Comparison of ENCODE assay signal across 18 cellular contexts in genomic region chr7:42662862-42663261, GRCh38.
DNase-seq lines count a peak whose midpoint lies in the region; TF ChIP-seq lines count a peak whose summit lies in the region.
"Had no signal": no experiment of that assay in that cellular context is flagged by ENCODE, and none has a peak within 500 bp of the region (broad histone marks: within the 10 kb centered on the region; RNA-seq: fewer than 3 reads in every experiment).

No MANE protein-coding gene starts in this region.

- BruUV-seq in mammary epithelial cell (replicated peaks; lab: Mats Ljungman, UMichigan), result no TSS peak
- no TSS peak for BruUV-seq in MCF 10A (replicated peaks; lab: Mats Ljungman, UMichigan)

- H3K27ac ChIP-seq in mammary epithelial cell (ENCODE audit: insufficient read depth, low read depth, low read length) (no peak overlapping the region), osteoblast (ENCODE audit: low read depth, low read length) (no peak overlapping the region), transverse colon (no peak overlapping the region)
- H3K27ac ChIP-seq: BLaER1, HL-60 had no signal

- no peak overlapping the region for H3K4me2 ChIP-seq in mammary epithelial cell (ENCODE audit: insufficient read depth, low read depth, low read length)
- no peak overlapping the region for H3K4me2 ChIP-seq in osteoblast (ENCODE audit: insufficient read depth, low read length)
- H3K4me2 ChIP-seq: BLaER1 had no signal

- H3K9ac ChIP-seq in mammary epithelial cell (ENCODE audit: insufficient read depth, low read length), result no peak overlapping the region
- H3K9ac ChIP-seq: BLaER1 had no signal

- no peak for TF ChIP-seq EP300 in transverse colon (IDR thresholded peaks at IDR 0.05; ENCODE audit: low read depth)

- H3K4me3 ChIP-seq in mammary epithelial cell (replicated peaks in 1 of 3; ENCODE audit: insufficient read depth in 1 of 3, low read depth in 2 of 3, low read length in 3 of 3), result no peak overlapping the region
- no peak overlapping the region for H3K4me3 ChIP-seq in osteoblast (ENCODE audit: insufficient read depth, low read length)
- no peak overlapping the region for H3K4me3 ChIP-seq in transverse colon
- H3K4me3 ChIP-seq: BLaER1 had no signal

- in situ Hi-C loops in mammary epithelial cell (cut with MboI; ENCODE audit: low sequenced_read_pairs in 2 of 2), result no loop called here
- in situ Hi-C loops in transverse colon (cut with MboI; ENCODE audit: low pct_ligation_motif_present in 1 of 4, low pct_unique_long_range_greater_than_20kb in 1 of 4, low sequenced_read_pairs in 3 of 4), result no loop called here

- intact Hi-C loops in mammary epithelial cell (cut with micrococcal nuclease), result no loop called here
- intact Hi-C loops in MCF 10A (cut with micrococcal nuclease), result no loop called here
- intact Hi-C loops in transverse colon (cut with DNase I; ENCODE audit: low total_unique reads), result no loop called here

- H3K27me3 ChIP-seq in mammary epithelial cell (ENCODE audit: insufficient read depth, low read length) (no peaks in the 10 kb centered on the region), osteoblast (ENCODE audit: insufficient read depth, low read length) (no peaks in the 10 kb centered on the region), transverse colon (no peaks in the 10 kb centered on the region)
- H3K27me3 ChIP-seq: BLaER1 had no signal

- H3K4me3 Mint-ChIP-seq in MCF 10A (ENCODE audit: unreplicated experiment), result no peak overlapping the region
- H3K4me3 Mint-ChIP-seq: CD14-positive monocyte; CD4-positive, alpha-beta memory T cell; HFFc6 had no signal

- H2AFZ ChIP-seq in mammary epithelial cell (ENCODE audit: low read depth, low read length) (peak overlapping the region; percentile 36), osteoblast (ENCODE audit: low read length) (peak overlapping the region; percentile 14)

- peaks cover 20% of the 10 kb centered on the region for H3K9me3 Mint-ChIP-seq in MCF 10A (ENCODE audit: unreplicated experiment)

- CTCF ChIA-PET in mammary epithelial cell (lab: Charles Lee; ENCODE audit: low non-redundant PET) (no interaction called here), MCF 10A (lab: Yijun Ruan, JAX) (interaction anchor here (1.0 kb wide), 1 partner anchor 9 kb away, joined by 3 read pairs; no protein-coding TSS in a partner anchor)

- TF ChIP-seq CTCF in mammary epithelial cell (conservative IDR thresholded peaks at IDR 0.05 in 1 of 2, IDR thresholded peaks at IDR 0.05 in 1 of 2; ENCODE audit: extremely low read depth in 1 of 2, insufficient read depth in 1 of 2, low read depth in 1 of 2, low read length in 2 of 2) (no peak), MCF 10A (IDR thresholded peaks at IDR 0.05; ENCODE audit: unreplicated experiment) (no peak), osteoblast (IDR thresholded peaks at IDR 0.05; ENCODE audit: extremely low read depth, low read depth, low read length) (no peak), transverse colon (IDR thresholded peaks at IDR 0.05) (no peak)

- H3K79me2 ChIP-seq in mammary epithelial cell (ENCODE audit: insufficient read depth, low read length) (no peaks in the 10 kb centered on the region), osteoblast (ENCODE audit: insufficient read depth, low read length) (no peaks in the 10 kb centered on the region)

- no peaks in the 10 kb centered on the region for H4K20me1 ChIP-seq in mammary epithelial cell (ENCODE audit: insufficient read depth, low read length)
- no peaks in the 10 kb centered on the region for H4K20me1 ChIP-seq in osteoblast (ENCODE audit: insufficient read depth, low read length)
- H4K20me1 ChIP-seq: BLaER1 had no signal

- H3K4me1 Mint-ChIP-seq in MCF 10A (ENCODE audit: insufficient read depth, unreplicated experiment), result peaks cover 5% of the 10 kb centered on the region
- H3K4me1 Mint-ChIP-seq: CD14-positive monocyte; CD4-positive, alpha-beta memory T cell had no signal

- no peak for DNase-seq in mammary epithelial cell
- DNase-seq in MCF 10A (ENCODE audit: unreplicated experiment), result no peak
- peak; percentile 1 for DNase-seq in cerebellar cortex (ENCODE audit: low spot score)
- DNase-seq in osteoblast (ENCODE audit: insufficient read length, low spot score, missing footprints), result no peak
- no peak for DNase-seq in MV-4-11 (lab: John Stamatoyannopoulos, UW)
- no peak for DNase-seq in activated CD8-positive, alpha-beta memory T cell treated with anti-CD3 and anti-CD28 coated beads, Interleukin-2, amount 50 U/mL, for 48 hours
- DNase-seq in transverse colon, result no peak
- DNase-seq: 8988T; CD4-positive, alpha-beta memory T cell; DMS153; DND-41; EL; GOT3; H7; HFFc6 had no signal

- H3K36me3 ChIP-seq in mammary epithelial cell (ENCODE audit: insufficient read depth, low read length), result no peaks in the 10 kb centered on the region
- H3K36me3 ChIP-seq in osteoblast (ENCODE audit: insufficient read depth, low read length), result no peaks in the 10 kb centered on the region
- no peaks in the 10 kb centered on the region for H3K36me3 ChIP-seq in transverse colon
- H3K36me3 ChIP-seq: BLaER1 had no signal

- no peaks in the 10 kb centered on the region for H3K27me3 Mint-ChIP-seq in MCF 10A (ENCODE audit: insufficient read depth, unreplicated experiment)
- H3K27me3 Mint-ChIP-seq: CD4-positive, alpha-beta memory T cell had no signal

- POLR2A ChIA-PET in MCF 10A (lab: Yijun Ruan, JAX), result no interaction called here

- H3K27ac Mint-ChIP-seq in MCF 10A (ENCODE audit: low read depth, unreplicated experiment), result no peak overlapping the region
- H3K27ac Mint-ChIP-seq: CD14-positive monocyte; CD4-positive, alpha-beta memory T cell; HFFc6 had no signal

- H3K4me1 ChIP-seq in mammary epithelial cell (ENCODE audit: insufficient read depth, low read length), result peaks cover 4% of the 10 kb centered on the region
- H3K4me1 ChIP-seq in osteoblast (ENCODE audit: insufficient read depth, low read length), result no peaks in the 10 kb centered on the region
- no peaks in the 10 kb centered on the region for H3K4me1 ChIP-seq in transverse colon
- H3K4me1 ChIP-seq: BLaER1 had no signal

- WGBS in mammary epithelial cell (ENCODE audit: low coverage, missing lambda C conversion rate), result 100% methylated on average over 1 of the region's 1 CpG
- WGBS in transverse colon (ENCODE audit: low coverage in 1 of 2), 2 donors, result 74 to 86% methylated on average over 1 of the region's 1 CpG

- H3K9me3 ChIP-seq in mammary epithelial cell (replicated peaks; ENCODE audit: insufficient read depth, low read length) (peaks cover 30% of the 10 kb centered on the region), osteoblast (ENCODE audit: low read depth, low read length) (peaks cover 2% of the 10 kb centered on the region), transverse colon (peaks cover 0 to 11% of the 10 kb centered on the region in 2 donors)

- TF ChIP-seq POLR2A in transverse colon (IDR thresholded peaks at IDR 0.05), result no peak

- H3K36me3 Mint-ChIP-seq in MCF 10A (ENCODE audit: insufficient read depth, unreplicated experiment), result no peaks in the 10 kb centered on the region
- H3K36me3 Mint-ChIP-seq: CD14-positive monocyte; CD4-positive, alpha-beta memory T cell had no signal

- dilution Hi-C loops in mammary epithelial cell (cut with HindIII; ENCODE audit: low sequenced_read_pairs), result no loop called here
